In the genomic region with DNA sequence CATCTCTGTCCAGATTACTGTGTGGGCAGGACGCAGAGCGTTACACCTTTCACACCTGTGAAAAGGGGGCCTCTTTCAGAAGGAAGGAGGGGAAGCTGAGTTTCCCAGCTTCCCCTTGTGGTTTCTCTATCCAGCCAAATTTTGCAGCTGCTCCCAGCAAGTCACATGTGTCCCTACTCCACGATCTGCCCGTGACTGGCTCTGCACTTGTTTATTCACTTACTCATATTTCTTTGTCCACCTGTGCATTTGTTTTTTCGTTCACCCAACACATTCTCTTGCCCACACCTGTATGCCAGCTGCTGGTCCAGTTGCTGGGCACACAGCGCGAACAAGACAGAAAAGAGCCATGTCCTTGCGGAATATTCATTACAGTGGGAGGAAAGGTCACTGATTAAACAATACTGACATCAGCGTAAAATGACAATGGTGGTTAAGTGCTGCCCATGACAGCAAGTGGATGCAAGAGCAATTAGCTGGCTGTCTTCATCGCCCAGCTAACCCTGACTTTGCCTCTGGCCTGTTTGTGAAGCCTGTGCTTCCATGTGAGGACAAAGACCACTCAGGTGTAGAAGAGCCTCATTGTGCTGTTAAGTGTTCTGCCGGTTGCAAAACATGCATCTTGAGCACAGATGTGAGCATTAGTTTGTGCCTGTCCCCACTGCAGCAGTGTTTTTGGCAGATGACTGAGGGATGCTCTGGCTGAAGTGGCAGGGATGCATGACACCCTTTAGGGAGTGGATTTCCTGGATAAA, we compare ENCODE assay signal across 16 cellular contexts. TPM values are rescaled to one million over a fixed set of nuclear protein-coding genes. Genes with fewer than 3 reads are reported as not detected.
DNase-seq lines count a peak whose midpoint lies in the region; ATAC-seq and TF ChIP-seq lines count a peak whose summit lies in the region.
"Had no signal": no experiment of that assay in that cellular context is flagged by ENCODE, and none has a peak within 500 bp of the region (broad histone marks: within the 10 kb centered on the region; RNA-seq: fewer than 3 reads in every experiment).

No MANE protein-coding gene starts in this region.

- ATAC-seq in HG03159 (IDR thresholded peaks at IDR 0.05; ENCODE audit: unreplicated experiment): no peak
- ATAC-seq: left cardiac atrium had no signal

- TF ChIP-seq CTCF in tibial nerve (IDR thresholded peaks at IDR 0.05): no peak

- H3K4me3 ChIP-seq in tibial nerve: no peak overlapping the region
- H3K4me3 ChIP-seq: PC-9 had no signal

- DNase-seq in DMS53 treated with DMSO at 0.1 percent for 48 hours (lab: John Stamatoyannopoulos, UW; ENCODE audit: unreplicated experiment) (peak; percentile 99), NCI-H2081 treated with DMSO at 0.1 percent for 48 hours (lab: John Stamatoyannopoulos, UW) (peak; percentile 52), RPMI8226 (peak; percentile 88), midbrain (lab: John Stamatoyannopoulos, UW) (peak; percentile 9), GF-D8 (lab: John Stamatoyannopoulos, UW) (no peak), tibial nerve (ENCODE audit: low spot score in 2 of 2) (no peak), KG1 (lab: John Stamatoyannopoulos, UW) (no peak)
- DNase-seq: activated CD4-positive, alpha-beta T cell treated with anti-CD3 and anti-CD28 coated beads for 4 hours; activated T-cell treated with anti-CD3 and anti-CD28 coated beads, Interleukin-2, amount 50 U/mL, for 1 hour; central memory CD4-positive, alpha-beta T cell; GDM1; left cardiac atrium; naive B cell; NCI-H1694 treated with DMSO at 0.1 percent for 48 hours; PC-9 had no signal

- TF ChIP-seq POLR2A in tibial nerve (IDR thresholded peaks at IDR 0.05): no peak

- no peak for TF ChIP-seq EP300 in tibial nerve (IDR thresholded peaks at IDR 0.05)

- no peaks in the 10 kb centered on the region for H3K4me1 ChIP-seq in tibial nerve

- H3K9me3 ChIP-seq in tibial nerve: no peaks in the 10 kb centered on the region

- WGBS in tibial nerve, 2 donors: 56 to 65% methylated on average over 10 to 11 of the region's 11 CpGs

- H3K36me3 ChIP-seq in tibial nerve: no peaks in the 10 kb centered on the region

- no peak overlapping the region for H3K27ac ChIP-seq in tibial nerve
- H3K27ac ChIP-seq: PC-9 had no signal

- H3K27me3 ChIP-seq in tibial nerve: no peaks in the 10 kb centered on the region

RNA-seq across cellular contexts. Expression of a gene that starts 28.6 kb away (rescaled TPM):
- 1 to 10 TPM in 2 of 4 donors, not detected in 2; 1.8 to 2.0 TPM for total RNA-seq in tibial nerve

Comparison
In these comparisons a context has a peak if more than half of its experiments do, and no peak if none do; other contexts are left out.
1. DNase-seq: peak in DMS53 treated with DMSO at 0.1 percent for 48 hours (single experiment), NCI-H2081 treated with DMSO at 0.1 percent for 48 hours (single experiment), RPMI8226 (single experiment) and midbrain (single experiment); none in GF-D8 (single experiment), tibial nerve (0 of 2) and KG1 (single experiment).